Comparison of ENCODE assay signal across 9 cellular contexts in genomic region chr3:42092006-42092405, GRCh38. TPM values are rescaled to one million over a fixed set of nuclear protein-coding genes. Genes with fewer than 3 reads are reported as not detected.
DNase-seq lines count a peak whose midpoint lies in the region; ATAC-seq and TF ChIP-seq lines count a peak whose summit lies in the region.
"Had no signal": no experiment of that assay in that cellular context is flagged by ENCODE, and none has a peak within 500 bp of the region (broad histone marks: within the 10 kb centered on the region; RNA-seq: fewer than 3 reads in every experiment).

No MANE protein-coding gene starts in this region.

- H3K27ac ChIP-seq in heart left ventricle, result peak overlapping the region; percentile 43 to 89 (median 78)
- peak overlapping the region in 3 of 4 donors; percentile 53 to 55 (median 54) for H3K27ac ChIP-seq in upper lobe of left lung

- peaks cover 0 to 7% (median 0%) of the 10 kb centered on the region in 12 donors for H3K9me3 ChIP-seq in heart left ventricle
- H3K9me3 ChIP-seq in upper lobe of left lung, result no peaks in the 10 kb centered on the region

- 51 to 75% (median 60%) methylated on average over 3 of the region's 3 CpGs for WGBS in heart left ventricle, 4 donors
- 82 to 91% methylated on average over 3 of the region's 3 CpGs for WGBS in upper lobe of left lung, 2 donors

- intact Hi-C loops in heart left ventricle (cut with DNase I) (no loop called here), left ventricle myocardium superior (cut with micrococcal nuclease) (loop anchor here (10.0 kb wide), 1 partner anchor 77 kb away; no protein-coding TSS in a partner anchor)

- H3K4me3 ChIP-seq in heart left ventricle (peak overlapping the region in 8 of 12 donors; percentile 21 to 54 (median 37)), upper lobe of left lung (peak overlapping the region in 1 of 4 donors; percentile 31)
- H3K4me3 ChIP-seq: lung had no signal

- H3K4me1 ChIP-seq in heart left ventricle, result peaks cover 3 to 84% (median 30%) of the 10 kb centered on the region in 12 donors
- peaks cover 0 to 7% (median under 1%) of the 10 kb centered on the region in 4 donors for H3K4me1 ChIP-seq in upper lobe of left lung

- H3K27ac Mint-ChIP-seq in brain, result peak overlapping the region; percentile 39 to 96 (median 90)
- peak overlapping the region; percentile 65 to 96 (median 88) for H3K27ac Mint-ChIP-seq in naive B cell
- H3K27ac Mint-ChIP-seq in nephron progenitor cell, result no peak overlapping the region

- H3K27me3 ChIP-seq in heart left ventricle (no peaks in the 10 kb centered on the region), upper lobe of left lung (no peaks in the 10 kb centered on the region)

- ATAC-seq in heart left ventricle (peak in 1 of 4 donors; percentile 21), left ventricle myocardium superior (no peak), naive B cell (ENCODE audit: low read depth in 2 of 2) (peak; percentile 43 to 54), upper lobe of left lung (ENCODE audit: low FRiP score in 2 of 2) (no peak)

- no peaks in the 10 kb centered on the region for H3K27me3 Mint-ChIP-seq in brain
- no peaks in the 10 kb centered on the region for H3K27me3 Mint-ChIP-seq in naive B cell
- no peaks in the 10 kb centered on the region for H3K27me3 Mint-ChIP-seq in nephron progenitor cell (ENCODE audit: low read depth, poor library complexity)

- H3K4me1 Mint-ChIP-seq in brain, result peaks cover 48% of the 10 kb centered on the region
- peaks cover 58 to 84% (median 73%) of the 10 kb centered on the region in 3 donors for H3K4me1 Mint-ChIP-seq in naive B cell
- H3K4me1 Mint-ChIP-seq in nephron progenitor cell, result peaks cover 31% of the 10 kb centered on the region

- TF ChIP-seq CTCF in heart left ventricle (IDR thresholded peaks at IDR 0.05) (no peak), brain (conservative IDR thresholded peaks at IDR 0.05) (no peak), upper lobe of left lung (IDR thresholded peaks at IDR 0.05) (no peak), nephron progenitor cell (IDR thresholded peaks at IDR 0.05) (no peak)

- DNase-seq in heart left ventricle, result peak in 1 of 5 donors; percentile 2
- no peak for DNase-seq in left ventricle myocardium superior
- DNase-seq in naive B cell, result no peak
- DNase-seq in upper lobe of left lung, result no peak
- no peak for DNase-seq in nephron progenitor cell
- DNase-seq in COLO829 (ENCODE audit: low spot score), result no peak
- no peak for DNase-seq in DMS 273 (lab: John Stamatoyannopoulos, UW; ENCODE audit: unreplicated experiment)

- no peak for TF ChIP-seq POLR2A in heart left ventricle (IDR thresholded peaks at IDR 0.05)
- TF ChIP-seq POLR2A in upper lobe of left lung (IDR thresholded peaks at IDR 0.05), result no peak

- H3K36me3 Mint-ChIP-seq in brain (peaks cover 55% of the 10 kb centered on the region), naive B cell (peaks cover 24 to 46% of the 10 kb centered on the region in 2 donors), nephron progenitor cell (ENCODE audit: low read depth) (peaks cover 48% of the 10 kb centered on the region)

- H3K36me3 ChIP-seq in heart left ventricle (peaks cover 0 to 39% (median 29%) of the 10 kb centered on the region in 9 donors), upper lobe of left lung (peaks cover 4 to 35% (median 16%) of the 10 kb centered on the region in 4 donors)

- no peak for TF ChIP-seq EP300 in upper lobe of left lung (IDR thresholded peaks at IDR 0.05)

- H3K4me3 Mint-ChIP-seq in brain (peak overlapping the region in 2 of 5 experiments; percentile 66 to 81), naive B cell (peak overlapping the region in 4 of 8 donors; percentile 29 to 55 (median 39)), nephron progenitor cell (no peak overlapping the region)

- H3K9me3 Mint-ChIP-seq in brain (peaks cover 0 to 3% (median 0%) of the 10 kb centered on the region in 5 experiments), naive B cell (peaks cover 0 to 13% (median 6%) of the 10 kb centered on the region in 7 donors), nephron progenitor cell (peaks cover 27% of the 10 kb centered on the region)

RNA-seq across cellular contexts. Expression of gene TRAK1, which starts 0.8 kb away (rescaled TPM):
- total RNA-seq in heart left ventricle (100 to 1,000 TPM; 149 to 364 (median 272) TPM), left ventricle myocardium superior (323 TPM), upper lobe of left lung (100 to 1,000 TPM in 1 of 6 donors, 10 to 100 TPM in 5; 46.7 to 107 (median 74.7) TPM)
- polyA plus RNA-seq in heart left ventricle (10 to 100 TPM; 53.3 to 76.3 TPM), brain (ENCODE audit: insufficient read depth, low read depth, low replicate concordance) (28.8 TPM), naive B cell (ENCODE audit: low read depth in 6 of 6) (10 to 100 TPM; 20.5 to 54.1 (median 28.4) TPM)

Comparison
In these comparisons a context has a peak if more than half of its experiments do, and no peak if none do; other contexts are left out.
1. ATAC-seq: peak in naive B cell (2 of 2); none in left ventricle myocardium superior (single experiment) and upper lobe of left lung (0 of 2).